Comparison of ENCODE assay signal across 8 cellular contexts in genomic region chr9:75001719-75002421, GRCh38. TPM values are rescaled to one million over a fixed set of nuclear protein-coding genes. Genes with fewer than 3 reads are reported as not detected.
DNase-seq lines count a peak whose midpoint lies in the region; ATAC-seq and TF ChIP-seq lines count a peak whose summit lies in the region.

No MANE protein-coding gene starts in this region.

- no TSS peak for BruUV-seq in Panc1 (replicated peaks; lab: Mats Ljungman, UMichigan)

- peak in 1 of 2 donors; percentile 4 for DNase-seq in activated naive CD4-positive, alpha-beta T cell treated with anti-CD3 and anti-CD28 coated beads, Interleukin-2, amount 50 U/mL, for 72 hours (ENCODE audit: low spot score in 2 of 2)
- DNase-seq in activated naive CD4-positive, alpha-beta T cell treated with anti-CD3 and anti-CD28 coated beads, Interleukin-2, amount 10 ng/mL, durations not matched to agents 7 days and 5 days, result no peak
- DNase-seq in H4 (ENCODE audit: low spot score), result peak; percentile 79
- peak; percentile 33 for DNase-seq in Panc1 (ENCODE audit: low read depth, low spot score)
- peak; percentile 88 to 90 for DNase-seq in dermis microvascular lymphatic vessel endothelial cell (ENCODE audit: low read depth in 2 of 2)
- DNase-seq in lung (ENCODE audit: low spot score), result no peak
- DNase-seq in upper lobe of right lung, result no peak

- no peaks in the 10 kb centered on the region for H3K9me3 Mint-ChIP-seq in activated naive CD4-positive, alpha-beta T cell treated with anti-CD3 and anti-CD28 coated beads, Interleukin-2, amount 50 U/mL, for 72 hours
- no peaks in the 10 kb centered on the region for H3K9me3 Mint-ChIP-seq in activated naive CD4-positive, alpha-beta T cell treated with anti-CD3 and anti-CD28 coated beads, Interleukin-2, amount 10 ng/mL, durations not matched to agents 7 days and 5 days

- WGBS in lung, 2 donors, result 57 to 61% methylated on average over 4 of the region's 4 CpGs

- H3K27me3 ChIP-seq in KMS-11 (ENCODE audit: insufficient read depth, low read depth), result no peaks in the 10 kb centered on the region
- H3K27me3 ChIP-seq in Panc1 (ENCODE audit: control insufficient read depth, insufficient read depth, low read length), result no peaks in the 10 kb centered on the region
- no peaks in the 10 kb centered on the region for H3K27me3 ChIP-seq in lung (ENCODE audit: control insufficient read depth, insufficient read depth)
- no peaks in the 10 kb centered on the region for H3K27me3 ChIP-seq in upper lobe of right lung

- no peaks in the 10 kb centered on the region for H4K20me1 ChIP-seq in KMS-11 (ENCODE audit: insufficient read depth)

- H3K4me1 Mint-ChIP-seq in activated naive CD4-positive, alpha-beta T cell treated with anti-CD3 and anti-CD28 coated beads, Interleukin-2, amount 10 ng/mL, durations not matched to agents 7 days and 5 days, result no peaks in the 10 kb centered on the region

- ATAC-seq in activated naive CD4-positive, alpha-beta T cell treated with anti-CD3 and anti-CD28 coated beads, Interleukin-2, amount 50 U/mL, for 72 hours, result peak; percentile 81 to 85
- ATAC-seq in Panc1 (peak; percentile 84), lung (ENCODE audit: insufficient read depth, low FRiP score) (peak; percentile 86), upper lobe of right lung (peak; percentile 91)

- intact Hi-C loops in Panc1 (cut with micrococcal nuclease; ENCODE audit: unreplicated experiment) (loop anchor here (1.0 kb wide), 1 partner anchor 228 kb away; no protein-coding TSS in a partner anchor), upper lobe of right lung (cut with DNase I) (loop anchor here (5.0 kb wide), 1 partner anchor 225 kb away; no protein-coding TSS in a partner anchor)

- H3K27ac ChIP-seq in KMS-11 (no peak overlapping the region), Panc1 (ENCODE audit: low read length) (no peak overlapping the region), lung (ENCODE audit: low read depth in 1 of 2, low read length in 1 of 2) (no peak overlapping the region), upper lobe of right lung (no peak overlapping the region)

- no peak overlapping the region for H3K27ac Mint-ChIP-seq in activated naive CD4-positive, alpha-beta T cell treated with anti-CD3 and anti-CD28 coated beads, Interleukin-2, amount 50 U/mL, for 72 hours
- no peak overlapping the region for H3K27ac Mint-ChIP-seq in activated naive CD4-positive, alpha-beta T cell treated with anti-CD3 and anti-CD28 coated beads, Interleukin-2, amount 10 ng/mL, durations not matched to agents 7 days and 5 days

- H3K4me3 Mint-ChIP-seq in activated naive CD4-positive, alpha-beta T cell treated with anti-CD3 and anti-CD28 coated beads, Interleukin-2, amount 10 ng/mL, durations not matched to agents 7 days and 5 days, result no peak overlapping the region

- H3K36me3 Mint-ChIP-seq in activated naive CD4-positive, alpha-beta T cell treated with anti-CD3 and anti-CD28 coated beads, Interleukin-2, amount 50 U/mL, for 72 hours, result peaks cover 0 to 10% of the 10 kb centered on the region in 2 donors
- H3K36me3 Mint-ChIP-seq in activated naive CD4-positive, alpha-beta T cell treated with anti-CD3 and anti-CD28 coated beads, Interleukin-2, amount 10 ng/mL, durations not matched to agents 7 days and 5 days, result peaks cover 9% of the 10 kb centered on the region

- H3K36me3 ChIP-seq in KMS-11 (ENCODE audit: insufficient read depth), result no peaks in the 10 kb centered on the region
- H3K36me3 ChIP-seq in Panc1 (ENCODE audit: control insufficient read depth, insufficient read depth, low read length), result no peaks in the 10 kb centered on the region
- H3K36me3 ChIP-seq in lung (ENCODE audit: control insufficient read depth in 2 of 2, insufficient read depth in 2 of 2, low read length in 2 of 2), result peaks cover 0 to 1% of the 10 kb centered on the region in 2 donors
- no peaks in the 10 kb centered on the region for H3K36me3 ChIP-seq in upper lobe of right lung

- no peak overlapping the region for H3K9ac ChIP-seq in KMS-11

- POLR2A ChIA-PET in Panc1 (lab: Charles Lee), result no interaction called here

- H3K4me2 ChIP-seq in KMS-11, result no peak overlapping the region

- CTCF ChIA-PET in activated naive CD4-positive, alpha-beta T cell treated with anti-CD3 and anti-CD28 coated beads, Interleukin-2, amount 10 ng/mL, durations not matched to agents 7 days and 5 days (lab: Charles Lee), result interaction anchor here (0.8 to 12.1 kb wide), 9 partner anchors 10 to 226 kb away, joined by 3 to 121 read pairs (median 4); partner anchors contain the start of gene C9orf40
- CTCF ChIA-PET in Panc1 (lab: Charles Lee), result no interaction called here

- H3K9me3 ChIP-seq in Panc1 (ENCODE audit: control insufficient read depth, insufficient read depth, low read depth, low read length) (no peaks in the 10 kb centered on the region), lung (ENCODE audit: control insufficient read depth in 2 of 2, insufficient read depth in 1 of 2, low read length in 1 of 2) (no peaks in the 10 kb centered on the region), upper lobe of right lung (no peaks in the 10 kb centered on the region)

- TF ChIP-seq CTCF in KMS-11 (conservative IDR thresholded peaks at IDR 0.05; ENCODE audit: low read depth, low read length), result peak; percentile 82
- peak; percentile 63; the same call in 1 of the 2 replicates for TF ChIP-seq CTCF in Panc1 (IDR thresholded peaks at IDR 0.05)
- TF ChIP-seq CTCF in lung (IDR thresholded peaks at IDR 0.05; ENCODE audit: control extremely low read depth, extremely low read depth), result peak; percentile 68
- TF ChIP-seq CTCF in upper lobe of right lung (IDR thresholded peaks at IDR 0.05), result peak; percentile 81

- in situ Hi-C loops in Panc1 (cut with HindIII; ENCODE audit: low pct_unique_long_range_greater_than_20kb, low sequenced_read_pairs), result no loop called here

- no peak overlapping the region for H2AFZ ChIP-seq in KMS-11 (ENCODE audit: low read depth)

- H3K4me1 ChIP-seq in KMS-11 (ENCODE audit: low read depth, poor library complexity, severe bottlenecking) (peaks cover 19% of the 10 kb centered on the region), Panc1 (ENCODE audit: control insufficient read depth, insufficient read depth, low read length) (no peaks in the 10 kb centered on the region), lung (ENCODE audit: control insufficient read depth in 2 of 2, insufficient read depth in 2 of 2, low read length in 2 of 2) (no peaks in the 10 kb centered on the region), upper lobe of right lung (no peaks in the 10 kb centered on the region)

- H3K4me3 ChIP-seq in KMS-11 (IDR thresholded peaks at IDR 0.05; ENCODE audit: insufficient read depth, low read depth, low read length), result no peak overlapping the region
- H3K4me3 ChIP-seq in Panc1 (ENCODE audit: low read depth in 2 of 2, low read length in 2 of 2), result no peak overlapping the region
- H3K4me3 ChIP-seq in lung, result no peak overlapping the region
- H3K4me3 ChIP-seq in upper lobe of right lung, result no peak overlapping the region

- no peaks in the 10 kb centered on the region for H3K27me3 Mint-ChIP-seq in activated naive CD4-positive, alpha-beta T cell treated with anti-CD3 and anti-CD28 coated beads, Interleukin-2, amount 10 ng/mL, durations not matched to agents 7 days and 5 days

- no peaks in the 10 kb centered on the region for H3K79me2 ChIP-seq in KMS-11 (ENCODE audit: insufficient read depth, low read depth)

RNA-seq across cellular contexts. Expression of gene CARNMT1, which starts 26.2 kb away (rescaled TPM):
- total RNA-seq in activated naive CD4-positive, alpha-beta T cell treated with anti-CD3 and anti-CD28 coated beads, Interleukin-2, amount 50 U/mL, for 72 hours, result 10 to 100 TPM; 20.1 to 29.4 TPM
- total RNA-seq in H4 (2014; rRNA removed; shearing (Covaris generic)), result 19.6 and 30.3 TPM in 2 replicates
- total RNA-seq in Panc1 (2021; ENCODE audit: unreplicated experiment) (13.8 TPM), dermis microvascular lymphatic vessel endothelial cell (14.2 and 14.6 TPM in 2 replicates), lung (10 to 100 TPM; 12.0 to 25.1 TPM), upper lobe of right lung (15.7 TPM)
- 4.1 TPM for polyA plus RNA-seq in Panc1 (2012; ENCODE audit: insufficient read length)
- 1 to 10 TPM; 4.9 to 5.1 TPM for polyA plus RNA-seq in lung

RNA-seq across cellular contexts. Expression of gene C9orf40, which starts 49.2 kb away (rescaled TPM):
- total RNA-seq in activated naive CD4-positive, alpha-beta T cell treated with anti-CD3 and anti-CD28 coated beads, Interleukin-2, amount 50 U/mL, for 72 hours, result 10 to 100 TPM; 16.5 to 18.6 TPM
- 13.5 and 16.6 TPM in 2 replicates for total RNA-seq in H4 (2014; rRNA removed; shearing (Covaris generic))
- 9.2 TPM for total RNA-seq in Panc1 (2021; ENCODE audit: unreplicated experiment)
- polyA plus RNA-seq in Panc1 (2012; ENCODE audit: insufficient read length), result 6.5 TPM
- 2.4 and 2.5 TPM in 2 replicates for total RNA-seq in dermis microvascular lymphatic vessel endothelial cell
- total RNA-seq in lung, result 1 to 10 TPM; 2.9 TPM
- 1 to 10 TPM; 1.9 to 2.5 TPM for polyA plus RNA-seq in lung
- 2.9 TPM for total RNA-seq in upper lobe of right lung

Comparison
In these comparisons a context has a peak if more than half of its experiments do, and no peak if none do; other contexts are left out.
1. DNase-seq: peak in H4 (single experiment), Panc1 (single experiment) and dermis microvascular lymphatic vessel endothelial cell (2 of 2); none in activated naive CD4-positive, alpha-beta T cell treated with anti-CD3 and anti-CD28 coated beads, Interleukin-2, amount 10 ng/mL, durations not matched to agents 7 days and 5 days (single experiment), lung (single experiment) and upper lobe of right lung (single experiment).
2. Peak in every context shown above with its lines, with median percentiles within 50 percentile points of each other: ATAC-seq and CTCF ChIP-seq.